Comparison of ENCODE assay signal across 12 cellular contexts in genomic region chr1:147177611-147178370, GRCh38. TPM values are rescaled to one million over a fixed set of nuclear protein-coding genes. Genes with fewer than 3 reads are reported as not detected.
A peak's percentile ranks its signal among the peaks of the same experiment; 100 is the strongest.
DNase-seq lines count a peak whose midpoint lies in the region; ATAC-seq and TF ChIP-seq lines count a peak whose summit lies in the region.
"Had no signal": no experiment of that assay in that cellular context is flagged by ENCODE, and none has a peak within 500 bp of the region (broad histone marks: within the 10 kb centered on the region; RNA-seq: fewer than 3 reads in every experiment).

No MANE protein-coding gene starts in this region.

- no peak for ATAC-seq in SK-N-SH treated with all-trans-retinoic acid at 6 μM for 48 hours
- no peak for ATAC-seq in GM18505 (IDR thresholded peaks at IDR 0.05; ENCODE audit: unreplicated experiment)
- no peak for ATAC-seq in HG03025 (IDR thresholded peaks at IDR 0.05; ENCODE audit: low FRiP score, unreplicated experiment)
- ATAC-seq in activated CD4-positive, CD25-positive, alpha-beta regulatory T cell treated with anti-CD3 and anti-CD28 coated beads, Interleukin-2, amount 50 U/mL, for 24 hours: no peak
- ATAC-seq: body of pancreas had no signal

- WGBS in SK-N-SH (ENCODE audit: low lambda C conversion rate): 87% methylated on average over 29 of the region's 36 CpGs

- no peak overlapping the region for H3K27ac ChIP-seq in SK-N-SH (ENCODE audit: low read depth in 2 of 2, low read length in 1 of 2)
- H3K27ac ChIP-seq in subcutaneous abdominal adipose tissue (ENCODE audit: low read depth, low read length): no peak overlapping the region
- H3K27ac ChIP-seq: 22Rv1, body of pancreas, neutrophil had no signal

- no peak for TF ChIP-seq EP300 in SK-N-SH (IDR thresholded peaks at IDR 0.05; ENCODE audit: borderline replicate concordance in 1 of 2, low read depth in 1 of 2, low read length in 1 of 2)

- H3K9ac ChIP-seq in SK-N-SH: no peak overlapping the region
- H3K9ac ChIP-seq in subcutaneous abdominal adipose tissue (ENCODE audit: low read length in 5 of 5): peak overlapping the region in 1 of 5 donors; percentile 2

- no peak overlapping the region for H3K4me2 ChIP-seq in SK-N-SH

- no peaks in the 10 kb centered on the region for H3K79me2 ChIP-seq in SK-N-SH (ENCODE audit: insufficient read depth)

- no peak for TF ChIP-seq RAD21 in SK-N-SH (IDR thresholded peaks at IDR 0.05; ENCODE audit: low read length)

- no peak for TF ChIP-seq POLR2A in GM18505 (IDR thresholded peaks at IDR 0.05; ENCODE audit: borderline replicate concordance, extremely low read depth, insufficient read depth, insufficient read length)

- H3K9me3 ChIP-seq in SK-N-SH (no peaks in the 10 kb centered on the region), subcutaneous abdominal adipose tissue (ENCODE audit: control insufficient read depth in 5 of 5, low read length in 5 of 5) (no peaks in the 10 kb centered on the region)
- H3K9me3 ChIP-seq: body of pancreas, neutrophil had no signal

- POLR2A ChIA-PET in SK-N-SH (lab: Yijun Ruan, JAX): no interaction called here

- no peak for DNase-seq in SK-N-SH
- DNase-seq in cardiac fibroblast (ENCODE audit: low read depth in 2 of 2): peak; percentile 49 to 65
- DNase-seq in kidney epithelial cell (ENCODE audit: low read depth): no peak
- DNase-seq: activated CD4-positive, alpha-beta T cell treated with anti-CD3 and anti-CD28 coated beads, Interleukin-2, amount 10 ng/mL, durations not matched to agents 7 days and 5 days; body of pancreas had no signal

- no peaks in the 10 kb centered on the region for H3K9me2 ChIP-seq in SK-N-SH

- H3K4me3 ChIP-seq in SK-N-SH (ENCODE audit: low read depth in 2 of 2, low read length in 1 of 2) (no peak overlapping the region), cardiac fibroblast (replicated peaks in 1 of 2; ENCODE audit: low read depth in 2 of 2, low read length in 2 of 2) (peak overlapping the region in 1 of 2 donors; percentile 22), kidney epithelial cell (ENCODE audit: low read depth, low read length) (peak overlapping the region; percentile 9), subcutaneous abdominal adipose tissue (ENCODE audit: low read depth in 1 of 5, low read length in 5 of 5) (peak overlapping the region in 3 of 5 donors; percentile 26 to 37 (median 34))
- H3K4me3 ChIP-seq: body of pancreas had no signal

- H4K20me1 ChIP-seq in SK-N-SH (ENCODE audit: insufficient read depth): no peaks in the 10 kb centered on the region

- peaks cover 2% of the 10 kb centered on the region for H3F3A ChIP-seq in SK-N-SH (replicated peaks; ENCODE audit: insufficient read depth)

- no peak overlapping the region for H2AFZ ChIP-seq in SK-N-SH (ENCODE audit: low read depth)

- TF ChIP-seq CTCF in SK-N-SH (IDR thresholded peaks at IDR 0.05): no peak
- TF ChIP-seq CTCF in cardiac fibroblast (IDR thresholded peaks at IDR 0.05; ENCODE audit: low read depth, low read length): no peak
- no peak for TF ChIP-seq CTCF in kidney epithelial cell (IDR thresholded peaks at IDR 0.05; ENCODE audit: insufficient read depth, low read length, poor library complexity, severe bottlenecking)

- CTCF ChIA-PET in SK-N-SH (lab: Yijun Ruan, JAX): interaction anchor here (1.4 kb wide), 1 partner anchor 9 kb away, joined by 5 read pairs; no protein-coding TSS in a partner anchor

- peaks cover 0 to 3% of the 10 kb centered on the region in 2 experiments for H3K36me3 ChIP-seq in SK-N-SH (replicated peaks in 1 of 2; ENCODE audit: control insufficient read depth in 1 of 2, insufficient read depth in 2 of 2, low read length in 1 of 2)
- no peaks in the 10 kb centered on the region for H3K36me3 ChIP-seq in kidney epithelial cell (ENCODE audit: control insufficient read depth, insufficient read depth, low read length)
- peaks cover 0 to 3% (median 0%) of the 10 kb centered on the region in 5 donors for H3K36me3 ChIP-seq in subcutaneous abdominal adipose tissue (ENCODE audit: control insufficient read depth in 5 of 5, insufficient read depth in 5 of 5, low read length in 5 of 5)
- H3K36me3 ChIP-seq: neutrophil had no signal

- H3K4me1 ChIP-seq in SK-N-SH (ENCODE audit: control insufficient read depth in 1 of 2, insufficient read depth in 2 of 2, low read depth in 1 of 2, low read length in 1 of 2) (peaks cover 0 to 4% of the 10 kb centered on the region in 2 experiments; a peak in 2 of 4 replicates), subcutaneous abdominal adipose tissue (ENCODE audit: control insufficient read depth in 5 of 5, insufficient read depth in 5 of 5, low read length in 5 of 5) (peaks cover 0 to 16% (median 11%) of the 10 kb centered on the region in 5 donors)

- H3K27me3 ChIP-seq in SK-N-SH (ENCODE audit: insufficient read depth) (no peaks in the 10 kb centered on the region), kidney epithelial cell (ENCODE audit: control insufficient read depth, insufficient read depth, low read length) (no peaks in the 10 kb centered on the region), subcutaneous abdominal adipose tissue (ENCODE audit: control insufficient read depth in 5 of 5, insufficient read depth in 4 of 5, low read length in 5 of 5) (no peaks in the 10 kb centered on the region)
- H3K27me3 ChIP-seq: body of pancreas had no signal

TF ChIP-seq in SK-N-SH, 30 proteins besides CTCF, POLR2A, EP300 and RAD21 (continues in another document):
- TF ChIP-seq, protein P1, sequence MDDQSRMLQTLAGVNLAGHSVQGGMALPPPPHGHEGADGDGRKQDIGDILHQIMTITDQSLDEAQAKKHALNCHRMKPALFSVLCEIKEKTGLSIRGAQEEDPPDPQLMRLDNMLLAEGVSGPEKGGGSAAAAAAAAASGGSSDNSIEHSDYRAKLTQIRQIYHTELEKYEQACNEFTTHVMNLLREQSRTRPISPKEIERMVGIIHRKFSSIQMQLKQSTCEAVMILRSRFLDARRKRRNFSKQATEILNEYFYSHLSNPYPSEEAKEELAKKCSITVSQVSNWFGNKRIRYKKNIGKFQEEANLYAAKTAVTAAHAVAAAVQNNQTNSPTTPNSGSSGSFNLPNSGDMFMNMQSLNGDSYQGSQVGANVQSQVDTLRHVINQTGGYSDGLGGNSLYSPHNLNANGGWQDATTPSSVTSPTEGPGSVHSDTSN (IDR thresholded peaks at IDR 0.05): peak; percentile 40; the same call in 1 of the 2 replicates
- TF ChIP-seq SMC3 (IDR thresholded peaks at IDR 0.05; ENCODE audit: low read depth, low read length) (no peak), SIN3A (IDR thresholded peaks at IDR 0.05; ENCODE audit: borderline replicate concordance, low read depth, low read length) (no peak), EZH2phosphoT487 (IDR thresholded peaks at IDR 0.05; ENCODE audit: borderline replicate concordance, low read depth) (no peak), IRF3 (IDR thresholded peaks at IDR 0.05; ENCODE audit: low read depth, low read length) (no peak), JUND (IDR thresholded peaks at IDR 0.05) (peak; percentile 10; the same call in 1 of the 2 replicates), FOSL2 (IDR thresholded peaks at IDR 0.05; ENCODE audit: borderline replicate concordance, low read depth) (no peak; the same call in 1 of the 2 replicates), RCOR1 (IDR thresholded peaks at IDR 0.05; ENCODE audit: low read length) (no peak)

TF ChIP-seq in SK-N-SH treated with all-trans-retinoic acid at 6 μM for 48 hours, 23 proteins besides CTCF, POLR2A, EP300 and RAD21 (continues in another document):
- TF ChIP-seq SNAI2 (CRISPR knock-in tag; IDR thresholded peaks at IDR 0.05): no peak
- no peak for TF ChIP-seq ESRRG (CRISPR knock-in tag; IDR thresholded peaks at IDR 0.05)
- TF ChIP-seq ARNTL (CRISPR knock-in tag; IDR thresholded peaks at IDR 0.05; ENCODE audit: borderline replicate concordance, low read depth): no peak
- TF ChIP-seq GLIS3 (CRISPR knock-in tag; IDR thresholded peaks at IDR 0.05): no peak
- TF ChIP-seq TOX (CRISPR knock-in tag; IDR thresholded peaks at IDR 0.05; ENCODE audit: borderline replicate concordance): no peak
- TF ChIP-seq RARB (CRISPR knock-in tag; IDR thresholded peaks at IDR 0.05): no peak
- no peak for TF ChIP-seq ZNF70 (CRISPR knock-in tag; IDR thresholded peaks at IDR 0.05)
- TF ChIP-seq ISL1 (CRISPR knock-in tag; IDR thresholded peaks at IDR 0.05): no peak
- no peak for TF ChIP-seq CSDC2 (CRISPR knock-in tag; IDR thresholded peaks at IDR 0.05)
- no peak for TF ChIP-seq ZNF565 (CRISPR knock-in tag; conservative IDR thresholded peaks at IDR 0.05; ENCODE audit: low read depth)
- TF ChIP-seq, protein P2, sequence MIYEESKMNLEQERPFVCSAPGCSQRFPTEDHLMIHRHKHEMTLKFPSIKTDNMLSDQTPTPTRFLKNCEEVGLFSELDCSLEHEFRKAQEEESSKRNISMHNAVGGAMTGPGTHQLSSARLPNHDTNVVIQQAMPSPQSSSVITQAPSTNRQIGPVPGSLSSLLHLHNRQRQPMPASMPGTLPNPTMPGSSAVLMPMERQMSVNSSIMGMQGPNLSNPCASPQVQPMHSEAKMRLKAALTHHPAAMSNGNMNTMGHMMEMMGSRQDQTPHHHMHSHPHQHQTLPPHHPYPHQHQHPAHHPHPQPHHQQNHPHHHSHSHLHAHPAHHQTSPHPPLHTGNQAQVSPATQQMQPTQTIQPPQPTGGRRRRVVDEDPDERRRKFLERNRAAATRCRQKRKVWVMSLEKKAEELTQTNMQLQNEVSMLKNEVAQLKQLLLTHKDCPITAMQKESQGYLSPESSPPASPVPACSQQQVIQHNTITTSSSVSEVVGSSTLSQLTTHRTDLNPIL (CRISPR knock-in tag; IDR thresholded peaks at IDR 0.05; ENCODE audit: low read depth): no peak
- TF ChIP-seq ZFP30 (CRISPR knock-in tag; IDR thresholded peaks at IDR 0.05): no peak

RNA-seq across cellular contexts. Expression of gene PRKAB2, which starts 5.5 kb away (rescaled TPM):
- polyA plus RNA-seq in SK-N-SH (2012; rRNA removed): 6.2 and 9.4 TPM in 2 replicates
- 5.6 TPM in 2 replicates for polyA plus RNA-seq in SK-N-SH (2012; cell fraction: cytosol; rRNA removed)
- 14.9 and 30.6 TPM in 2 replicates for polyA plus RNA-seq in SK-N-SH (2012; cell fraction: nucleus; rRNA removed)
- total RNA-seq in kidney epithelial cell: 17.1 and 22.7 TPM in 2 replicates

RNA-seq across cellular contexts. Expression of gene FMO5, which starts 47.3 kb away (rescaled TPM):
- 0.30 and 0.50 TPM in 2 replicates for polyA plus RNA-seq in SK-N-SH (2012; rRNA removed)
- polyA plus RNA-seq in SK-N-SH (2012; cell fraction: cytosol; rRNA removed): 0.55 and 0.76 TPM in 2 replicates
- 1.2 and 1.4 TPM in 2 replicates for polyA plus RNA-seq in SK-N-SH (2012; cell fraction: nucleus; rRNA removed)
- total RNA-seq in kidney epithelial cell: 0.38 and 1.3 TPM in 2 replicates

Comparison
In these comparisons a context has a peak if more than half of its experiments do, and no peak if none do; other contexts are left out.
1. DNase-seq: peak in cardiac fibroblast (2 of 2); none in SK-N-SH (single experiment) and kidney epithelial cell (single experiment).
2. H3K4me3 ChIP-seq: peak in kidney epithelial cell (single experiment) and subcutaneous abdominal adipose tissue (3 of 5); none in SK-N-SH (0 of 2).